Comparison of ENCODE assay signal across 8 cellular contexts in the genomic region with DNA sequence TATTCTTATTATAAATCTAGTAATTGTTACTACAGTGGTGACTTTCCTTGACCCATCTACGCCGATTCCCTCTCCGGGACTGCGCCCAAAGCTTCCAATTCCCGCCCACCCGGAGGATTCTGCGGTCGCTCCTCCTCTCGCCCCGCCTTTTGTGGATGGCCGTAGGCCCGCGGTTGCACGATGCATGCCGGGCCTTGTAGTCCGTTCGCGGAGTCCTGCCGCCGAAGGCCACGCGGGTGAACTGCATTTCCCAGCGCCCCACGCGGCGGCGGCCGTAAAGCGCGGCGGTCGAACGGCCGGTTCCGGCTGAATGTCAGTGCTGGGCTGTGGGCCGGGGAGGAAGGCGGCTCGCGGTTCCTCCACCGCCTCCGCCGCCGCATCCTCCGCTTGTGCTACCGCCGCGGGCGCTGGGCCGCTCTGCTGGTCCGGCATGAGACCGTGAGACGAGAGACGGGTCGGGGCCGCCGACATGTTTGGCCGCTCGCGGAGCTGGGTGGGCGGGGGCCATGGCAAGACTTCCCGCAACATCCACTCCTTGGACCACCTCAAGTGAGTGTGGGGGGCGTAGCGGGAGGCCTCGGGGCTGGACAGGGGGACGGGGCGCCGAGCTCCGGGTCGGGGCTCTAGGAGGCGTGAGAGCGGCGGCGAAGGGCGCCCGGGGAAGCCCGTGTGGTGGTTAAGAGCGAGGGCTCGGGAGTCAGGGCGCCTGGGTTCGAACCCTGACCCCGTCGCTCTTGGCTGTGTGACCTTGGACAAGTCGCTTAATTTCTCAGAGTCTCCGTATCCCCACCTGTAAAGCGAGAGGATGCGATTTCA. TPM values are rescaled to one million over a fixed set of nuclear protein-coding genes. Genes with fewer than 3 reads are reported as not detected.
A peak's percentile ranks its signal among the peaks of the same experiment; 100 is the strongest.
DNase-seq lines count a peak whose midpoint lies in the region; ATAC-seq and TF ChIP-seq lines count a peak whose summit lies in the region.

A gene with protein sequence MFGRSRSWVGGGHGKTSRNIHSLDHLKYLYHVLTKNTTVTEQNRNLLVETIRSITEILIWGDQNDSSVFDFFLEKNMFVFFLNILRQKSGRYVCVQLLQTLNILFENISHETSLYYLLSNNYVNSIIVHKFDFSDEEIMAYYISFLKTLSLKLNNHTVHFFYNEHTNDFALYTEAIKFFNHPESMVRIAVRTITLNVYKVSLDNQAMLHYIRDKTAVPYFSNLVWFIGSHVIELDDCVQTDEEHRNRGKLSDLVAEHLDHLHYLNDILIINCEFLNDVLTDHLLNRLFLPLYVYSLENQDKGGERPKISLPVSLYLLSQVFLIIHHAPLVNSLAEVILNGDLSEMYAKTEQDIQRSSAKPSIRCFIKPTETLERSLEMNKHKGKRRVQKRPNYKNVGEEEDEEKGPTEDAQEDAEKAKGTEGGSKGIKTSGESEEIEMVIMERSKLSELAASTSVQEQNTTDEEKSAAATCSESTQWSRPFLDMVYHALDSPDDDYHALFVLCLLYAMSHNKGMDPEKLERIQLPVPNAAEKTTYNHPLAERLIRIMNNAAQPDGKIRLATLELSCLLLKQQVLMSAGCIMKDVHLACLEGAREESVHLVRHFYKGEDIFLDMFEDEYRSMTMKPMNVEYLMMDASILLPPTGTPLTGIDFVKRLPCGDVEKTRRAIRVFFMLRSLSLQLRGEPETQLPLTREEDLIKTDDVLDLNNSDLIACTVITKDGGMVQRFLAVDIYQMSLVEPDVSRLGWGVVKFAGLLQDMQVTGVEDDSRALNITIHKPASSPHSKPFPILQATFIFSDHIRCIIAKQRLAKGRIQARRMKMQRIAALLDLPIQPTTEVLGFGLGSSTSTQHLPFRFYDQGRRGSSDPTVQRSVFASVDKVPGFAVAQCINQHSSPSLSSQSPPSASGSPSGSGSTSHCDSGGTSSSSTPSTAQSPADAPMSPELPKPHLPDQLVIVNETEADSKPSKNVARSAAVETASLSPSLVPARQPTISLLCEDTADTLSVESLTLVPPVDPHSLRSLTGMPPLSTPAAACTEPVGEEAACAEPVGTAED (plus strand): TSS at position 316 of the 816 bp plus-strand sequence. CDS start 154 bp downstream, at position 470.

- no peak for TF ChIP-seq EP300 in suprapubic skin (IDR thresholded peaks at IDR 0.05)

- TF ChIP-seq CTCF in GM10266 (IDR thresholded peaks at IDR 0.05; ENCODE audit: control insufficient read depth, insufficient read depth, low read depth, missing control alignments) (no peak), suprapubic skin (IDR thresholded peaks at IDR 0.05) (no peak)

- H3K27me3 ChIP-seq in suprapubic skin: no peaks in the 10 kb centered on the region

- no peaks in the 10 kb centered on the region for H3K9me3 Mint-ChIP-seq in activated naive CD4-positive, alpha-beta T cell treated with anti-CD3 and anti-CD28 coated beads, Interleukin-2, amount 50 U/mL, for 24 hours

- DNase-seq in GM10266 (ENCODE audit: extremely low spot score) (peak; percentile 93), NCI-H1105 (lab: John Stamatoyannopoulos, UW) (peak; percentile 96), SKM-1 (lab: John Stamatoyannopoulos, UW; ENCODE audit: unreplicated experiment) (peak; percentile 88), glomerular endothelial cell (ENCODE audit: extremely low read depth, low read depth, low spot score) (peak; percentile 62), occipital lobe (lab: John Stamatoyannopoulos, UW) (peak; percentile 98), suprapubic skin (ENCODE audit: low spot score in 2 of 2) (peak; percentile 99)

- H3K9me3 ChIP-seq in suprapubic skin: no peaks in the 10 kb centered on the region

- H3K27ac Mint-ChIP-seq in activated naive CD4-positive, alpha-beta T cell treated with anti-CD3 and anti-CD28 coated beads, Interleukin-2, amount 50 U/mL, for 24 hours: peak within 1 kb of the TSS; percentile 64

- under 1% methylated on average over 35 of the region's 86 CpGs for WGBS in suprapubic skin

- peak within 1 kb of the TSS; percentile 83 for H3K27ac ChIP-seq in suprapubic skin

- ATAC-seq in HG02623 (IDR thresholded peaks at IDR 0.05; ENCODE audit: unreplicated experiment): peak; percentile 63

- peak in 1 of 2 donors; percentile 54 for TF ChIP-seq POLR2A in suprapubic skin (IDR thresholded peaks at IDR 0.05)

- H3K36me3 Mint-ChIP-seq in activated naive CD4-positive, alpha-beta T cell treated with anti-CD3 and anti-CD28 coated beads, Interleukin-2, amount 50 U/mL, for 24 hours: peaks cover 3% of the 10 kb centered on the region

- peak within 1 kb of the TSS; percentile 93 for H3K4me3 Mint-ChIP-seq in activated naive CD4-positive, alpha-beta T cell treated with anti-CD3 and anti-CD28 coated beads, Interleukin-2, amount 50 U/mL, for 24 hours

- H3K36me3 ChIP-seq in suprapubic skin: no peaks in the 10 kb centered on the region

- H3K27me3 Mint-ChIP-seq in activated naive CD4-positive, alpha-beta T cell treated with anti-CD3 and anti-CD28 coated beads, Interleukin-2, amount 50 U/mL, for 24 hours: no peaks in the 10 kb centered on the region

- H3K4me1 ChIP-seq in suprapubic skin: peaks cover 72% of the 10 kb centered on the region

- peaks cover 69% of the 10 kb centered on the region for H3K4me1 Mint-ChIP-seq in activated naive CD4-positive, alpha-beta T cell treated with anti-CD3 and anti-CD28 coated beads, Interleukin-2, amount 50 U/mL, for 24 hours

- peak within 1 kb of the TSS; percentile 93 for H3K4me3 ChIP-seq in suprapubic skin

RNA-seq across cellular contexts. Expression of the gene that starts here (rescaled TPM):
- total RNA-seq in glomerular endothelial cell (21.0 and 32.4 TPM in 2 replicates), occipital lobe (20.4 TPM), suprapubic skin (10 to 100 TPM; 37.2 to 62.3 (median 39.0) TPM)

Comparison
In these comparisons a context has a peak if more than half of its experiments do, and no peak if none do; other contexts are left out.
1. Peak in every context shown above with its lines: DNase-seq, ATAC-seq, H3K4me3 ChIP-seq and H3K27ac ChIP-seq.